Comparison of ENCODE assay signal across 2 cellular contexts in the genomic region with DNA sequence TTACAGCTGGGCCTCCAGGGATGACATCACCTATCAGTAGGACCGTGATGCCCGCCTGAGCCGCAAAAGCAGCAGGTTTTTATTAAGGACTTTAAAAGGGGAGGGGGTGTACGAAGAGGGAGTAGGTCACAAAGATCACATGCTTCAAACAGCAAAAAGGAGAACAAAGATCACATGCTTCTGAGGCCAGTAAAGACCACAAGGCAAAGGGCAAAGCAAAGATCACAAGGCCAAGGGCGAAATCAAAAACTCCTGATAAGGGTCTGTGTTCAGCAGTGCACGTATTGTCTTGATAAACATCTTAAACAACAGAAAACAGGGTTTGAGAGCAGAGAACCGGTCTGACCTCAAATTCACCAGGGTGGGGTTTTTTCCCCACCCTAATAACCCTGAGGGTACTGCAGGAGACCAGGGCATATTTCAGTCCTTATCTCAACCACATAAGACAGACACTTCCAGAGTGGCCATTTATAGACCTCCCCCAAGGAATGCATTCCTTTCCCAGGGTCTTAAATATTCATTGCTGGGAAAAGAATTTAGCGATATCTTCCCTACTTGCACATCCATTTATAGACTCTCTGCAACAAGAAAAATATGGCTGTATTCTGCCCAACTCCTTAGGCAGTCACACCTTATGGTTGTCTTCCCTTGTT.
TF ChIP-seq lines count a peak whose summit lies in the region.
"Not testable (repeated sequence)": the region's sequence is repeated elsewhere in the genome, so short reads cannot be mapped to it uniquely, and the experiment has no call there.

No MANE protein-coding gene starts in this region.

TF ChIP-seq in HEK293, 187 proteins besides CTCF, POLR2A, EP300 and RAD21:
- TF ChIP-seq SETDB1 (IDR thresholded peaks at IDR 0.05; ENCODE audit: insufficient read length, low read length), result peak; percentile 94
- TF ChIP-seq ZNF626 (tag by site-specific recombination; IDR thresholded peaks at IDR 0.05), result 0 out of 2 replicates have a peak, but pooled peaks have one; percentile 57

TF ChIP-seq in HepG2, 621 proteins besides CTCF, POLR2A, EP300 and RAD21:
- peak; percentile 63 for TF ChIP-seq NR2F6 (IDR thresholded peaks at IDR 0.05)
- TF ChIP-seq NR2F6 (CRISPR knock-in tag; IDR thresholded peaks at IDR 0.05); SOX6 (IDR thresholded peaks at IDR 0.05); SOX13 (IDR thresholded peaks at IDR 0.05); ATF7 (CRISPR knock-in tag; IDR thresholded peaks at IDR 0.05): not testable (repeated sequence)
- TF ChIP-seq, protein P1, sequence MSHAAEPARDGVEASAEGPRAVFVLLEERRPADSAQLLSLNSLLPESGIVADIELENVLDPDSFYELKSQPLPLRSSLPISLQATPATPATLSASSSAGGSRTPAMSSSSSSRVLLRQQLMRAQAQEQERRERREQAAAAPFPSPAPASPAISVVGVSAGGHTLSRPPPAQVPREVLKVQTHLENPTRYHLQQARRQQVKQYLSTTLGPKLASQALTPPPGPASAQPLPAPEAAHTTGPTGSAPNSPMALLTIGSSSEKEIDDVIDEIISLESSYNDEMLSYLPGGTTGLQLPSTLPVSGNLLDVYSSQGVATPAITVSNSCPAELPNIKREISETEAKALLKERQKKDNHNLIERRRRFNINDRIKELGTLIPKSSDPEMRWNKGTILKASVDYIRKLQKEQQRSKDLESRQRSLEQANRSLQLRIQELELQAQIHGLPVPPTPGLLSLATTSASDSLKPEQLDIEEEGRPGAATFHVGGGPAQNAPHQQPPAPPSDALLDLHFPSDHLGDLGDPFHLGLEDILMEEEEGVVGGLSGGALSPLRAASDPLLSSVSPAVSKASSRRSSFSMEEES (CRISPR knock-in tag; IDR thresholded peaks at IDR 0.05), result 0 out of 2 replicates have a peak, but pooled peaks have one; percentile 15
- TF ChIP-seq SOX6 (CRISPR knock-in tag; IDR thresholded peaks at IDR 0.05), result peak; percentile 16; the same call in 1 of the 2 replicates
- 0 out of 4 replicates have a peak, but pooled peaks of 1 of the 2 experiments have one; percentile 35 for TF ChIP-seq SOX13 (CRISPR knock-in tag; conservative IDR thresholded peaks at IDR 0.05 in 1 of 2, IDR thresholded peaks at IDR 0.05 in 1 of 2)
- peak; percentile 49 for TF ChIP-seq ATF7 (IDR thresholded peaks at IDR 0.05)
- TF ChIP-seq, protein P2, sequence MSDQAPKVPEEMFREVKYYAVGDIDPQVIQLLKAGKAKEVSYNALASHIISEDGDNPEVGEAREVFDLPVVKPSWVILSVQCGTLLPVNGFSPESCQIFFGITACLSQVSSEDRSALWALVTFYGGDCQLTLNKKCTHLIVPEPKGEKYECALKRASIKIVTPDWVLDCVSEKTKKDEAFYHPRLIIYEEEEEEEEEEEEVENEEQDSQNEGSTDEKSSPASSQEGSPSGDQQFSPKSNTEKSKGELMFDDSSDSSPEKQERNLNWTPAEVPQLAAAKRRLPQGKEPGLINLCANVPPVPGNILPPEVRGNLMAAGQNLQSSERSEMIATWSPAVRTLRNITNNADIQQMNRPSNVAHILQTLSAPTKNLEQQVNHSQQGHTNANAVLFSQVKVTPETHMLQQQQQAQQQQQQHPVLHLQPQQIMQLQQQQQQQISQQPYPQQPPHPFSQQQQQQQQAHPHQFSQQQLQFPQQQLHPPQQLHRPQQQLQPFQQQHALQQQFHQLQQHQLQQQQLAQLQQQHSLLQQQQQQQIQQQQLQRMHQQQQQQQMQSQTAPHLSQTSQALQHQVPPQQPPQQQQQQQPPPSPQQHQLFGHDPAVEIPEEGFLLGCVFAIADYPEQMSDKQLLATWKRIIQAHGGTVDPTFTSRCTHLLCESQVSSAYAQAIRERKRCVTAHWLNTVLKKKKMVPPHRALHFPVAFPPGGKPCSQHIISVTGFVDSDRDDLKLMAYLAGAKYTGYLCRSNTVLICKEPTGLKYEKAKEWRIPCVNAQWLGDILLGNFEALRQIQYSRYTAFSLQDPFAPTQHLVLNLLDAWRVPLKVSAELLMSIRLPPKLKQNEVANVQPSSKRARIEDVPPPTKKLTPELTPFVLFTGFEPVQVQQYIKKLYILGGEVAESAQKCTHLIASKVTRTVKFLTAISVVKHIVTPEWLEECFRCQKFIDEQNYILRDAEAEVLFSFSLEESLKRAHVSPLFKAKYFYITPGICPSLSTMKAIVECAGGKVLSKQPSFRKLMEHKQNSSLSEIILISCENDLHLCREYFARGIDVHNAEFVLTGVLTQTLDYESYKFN (CRISPR knock-in tag; conservative IDR thresholded peaks at IDR 0.05), result 0 out of 2 replicates have a peak, but pooled peaks have one; percentile 29
- peak; percentile 65 for TF ChIP-seq NR2F2 (IDR thresholded peaks at IDR 0.05; ENCODE audit: borderline replicate concordance, low read depth)
- TF ChIP-seq NR2F1 (CRISPR knock-in tag; IDR thresholded peaks at IDR 0.05), result peak in 1 of 2 experiments; percentile 62; a peak in 1 of 4 replicates
- peak; percentile 58; the same call in 1 of the 2 replicates for TF ChIP-seq ZMYM2 (CRISPR knock-in tag; IDR thresholded peaks at IDR 0.05)
- TF ChIP-seq, protein P3, sequence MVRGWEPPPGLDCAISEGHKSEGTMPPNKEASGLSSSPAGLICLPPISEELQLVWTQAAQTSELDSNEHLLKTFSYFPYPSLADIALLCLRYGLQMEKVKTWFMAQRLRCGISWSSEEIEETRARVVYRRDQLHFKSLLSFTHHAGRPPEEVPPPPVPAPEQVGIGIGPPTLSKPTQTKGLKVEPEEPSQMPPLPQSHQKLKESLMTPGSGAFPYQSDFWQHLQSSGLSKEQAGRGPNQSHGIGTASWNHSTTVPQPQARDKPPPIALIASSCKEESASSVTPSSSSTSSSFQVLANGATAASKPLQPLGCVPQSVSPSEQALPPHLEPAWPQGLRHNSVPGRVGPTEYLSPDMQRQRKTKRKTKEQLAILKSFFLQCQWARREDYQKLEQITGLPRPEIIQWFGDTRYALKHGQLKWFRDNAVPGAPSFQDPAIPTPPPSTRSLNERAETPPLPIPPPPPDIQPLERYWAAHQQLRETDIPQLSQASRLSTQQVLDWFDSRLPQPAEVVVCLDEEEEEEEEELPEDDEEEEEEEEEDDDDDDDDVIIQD (CRISPR knock-in tag; IDR thresholded peaks at IDR 0.05; ENCODE audit: low read depth), result peak; percentile 26; the same call in 1 of the 2 replicates
- TF ChIP-seq HNF4A (CRISPR knock-in tag; IDR thresholded peaks at IDR 0.05), result peak; percentile 28; the same call in 1 of the 2 replicates
- TF ChIP-seq TOPORS (CRISPR knock-in tag; IDR thresholded peaks at IDR 0.05), result peak; percentile 58; the same call in 1 of the 2 replicates
- peak; percentile 95 for TF ChIP-seq SETDB1 (CRISPR knock-in tag; IDR thresholded peaks at IDR 0.05; ENCODE audit: borderline replicate concordance)
